In the genomic region with DNA sequence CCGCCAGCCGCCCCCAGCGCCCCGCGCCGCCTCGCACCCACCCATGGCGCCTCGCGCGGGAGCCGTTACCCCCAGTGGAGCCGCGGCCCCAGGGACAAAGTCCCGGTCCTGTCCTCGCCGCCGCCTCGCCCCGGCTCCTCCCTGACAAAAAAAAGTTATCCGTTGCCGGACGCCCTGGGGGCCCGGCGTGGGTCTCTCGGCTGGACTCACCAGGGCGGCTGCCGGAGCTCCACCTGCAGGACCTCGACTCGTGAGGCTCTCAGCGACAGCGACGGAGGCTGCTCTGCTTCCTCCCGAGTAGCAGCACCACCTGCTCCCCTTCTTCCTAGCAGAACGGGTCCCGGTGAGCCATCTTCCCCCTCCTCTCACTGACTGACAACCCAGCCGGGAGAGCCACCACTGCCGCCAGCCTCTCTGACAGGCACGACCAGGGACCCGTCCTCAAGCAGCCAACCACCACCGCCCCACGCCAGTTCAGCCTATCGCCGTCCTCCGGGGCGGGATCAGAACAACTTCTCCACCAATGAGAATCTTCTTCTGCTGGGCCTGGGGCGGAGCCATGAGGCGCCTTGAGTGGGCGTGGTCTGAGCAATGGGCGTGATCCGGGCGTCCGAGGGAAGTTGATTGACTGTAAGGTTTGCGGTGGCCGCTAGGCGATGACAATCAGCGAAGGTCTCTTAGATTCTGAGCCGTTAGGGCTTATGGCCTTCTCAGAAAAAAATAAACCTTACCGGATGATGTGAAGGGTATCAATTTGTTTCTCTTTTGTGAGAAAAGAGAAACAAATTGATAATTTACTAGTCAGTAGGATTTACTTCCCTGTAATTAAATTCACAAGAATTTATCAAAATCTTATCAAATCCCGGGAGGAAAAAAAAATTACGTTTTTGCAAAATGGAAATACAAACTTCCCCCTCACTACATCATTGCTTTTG, we compare ENCODE assay signal across 1 cellular context.
A peak's percentile ranks its signal among the peaks of the same experiment; 100 is the strongest.
TF ChIP-seq lines count a peak whose summit lies in the region.

A gene (minus strand): TSS at position 416 of the 935 bp plus-strand sequence. CDS start 23,019 bp downstream, outside the sequence.

TF ChIP-seq in K562, 482 proteins besides CTCF, POLR2A, EP300 and RAD21 (continued from another document and continues in another):
- TF ChIP-seq, protein P1, sequence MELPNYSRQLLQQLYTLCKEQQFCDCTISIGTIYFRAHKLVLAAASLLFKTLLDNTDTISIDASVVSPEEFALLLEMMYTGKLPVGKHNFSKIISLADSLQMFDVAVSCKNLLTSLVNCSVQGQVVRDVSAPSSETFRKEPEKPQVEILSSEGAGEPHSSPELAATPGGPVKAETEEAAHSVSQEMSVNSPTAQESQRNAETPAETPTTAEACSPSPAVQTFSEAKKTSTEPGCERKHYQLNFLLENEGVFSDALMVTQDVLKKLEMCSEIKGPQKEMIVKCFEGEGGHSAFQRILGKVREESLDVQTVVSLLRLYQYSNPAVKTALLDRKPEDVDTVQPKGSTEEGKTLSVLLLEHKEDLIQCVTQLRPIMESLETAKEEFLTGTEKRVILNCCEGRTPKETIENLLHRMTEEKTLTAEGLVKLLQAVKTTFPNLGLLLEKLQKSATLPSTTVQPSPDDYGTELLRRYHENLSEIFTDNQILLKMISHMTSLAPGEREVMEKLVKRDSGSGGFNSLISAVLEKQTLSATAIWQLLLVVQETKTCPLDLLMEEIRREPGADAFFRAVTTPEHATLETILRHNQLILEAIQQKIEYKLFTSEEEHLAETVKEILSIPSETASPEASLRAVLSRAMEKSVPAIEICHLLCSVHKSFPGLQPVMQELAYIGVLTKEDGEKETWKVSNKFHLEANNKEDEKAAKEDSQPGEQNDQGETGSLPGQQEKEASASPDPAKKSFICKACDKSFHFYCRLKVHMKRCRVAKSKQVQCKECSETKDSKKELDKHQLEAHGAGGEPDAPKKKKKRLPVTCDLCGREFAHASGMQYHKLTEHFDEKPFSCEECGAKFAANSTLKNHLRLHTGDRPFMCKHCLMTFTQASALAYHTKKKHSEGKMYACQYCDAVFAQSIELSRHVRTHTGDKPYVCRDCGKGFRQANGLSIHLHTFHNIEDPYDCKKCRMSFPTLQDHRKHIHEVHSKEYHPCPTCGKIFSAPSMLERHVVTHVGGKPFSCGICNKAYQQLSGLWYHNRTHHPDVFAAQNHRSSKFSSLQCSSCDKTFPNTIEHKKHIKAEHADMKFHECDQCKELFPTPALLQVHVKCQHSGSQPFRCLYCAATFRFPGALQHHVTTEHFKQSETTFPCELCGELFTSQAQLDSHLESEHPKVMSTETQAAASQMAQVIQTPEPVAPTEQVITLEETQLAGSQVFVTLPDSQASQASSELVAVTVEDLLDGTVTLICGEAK (IDR thresholded peaks at IDR 0.05): no peak
- TF ChIP-seq, protein P1 (CRISPR knock-in tag; IDR thresholded peaks at IDR 0.05): no peak
- TF ChIP-seq ZNF830 (CRISPR knock-in tag; IDR thresholded peaks at IDR 0.05) (no peak), SP1 (CRISPR knock-in tag; IDR thresholded peaks at IDR 0.05) (peak; percentile 97), ZNF707 (CRISPR knock-in tag; conservative IDR thresholded peaks at IDR 0.05) (no peak), JUN (IDR thresholded peaks at IDR 0.05; ENCODE audit: borderline replicate concordance, low read depth, low read length) (no peak), JUN (CRISPR knock-in tag; IDR thresholded peaks at IDR 0.05; ENCODE audit: borderline replicate concordance) (no peak), FOXA3 (CRISPR knock-in tag; conservative IDR thresholded peaks at IDR 0.05 in 1 of 2, IDR thresholded peaks at IDR 0.05 in 1 of 2) (0 out of 4 replicates have a peak, but pooled peaks of 1 of the 2 experiments have one; percentile 42), RBM14 (IDR thresholded peaks at IDR 0.05; ENCODE audit: borderline replicate concordance, insufficient read depth, low read depth, low read length) (no peak), ZNF174 (CRISPR knock-in tag; IDR thresholded peaks at IDR 0.05) (no peak), ETV5 (CRISPR knock-in tag; IDR thresholded peaks at IDR 0.05; ENCODE audit: low read depth) (no peak), TEAD2 (tag; IDR thresholded peaks at IDR 0.05) (no peak), TCF3 (CRISPR knock-in tag; IDR thresholded peaks at IDR 0.05) (no peak), PHB2 (IDR thresholded peaks at IDR 0.05; ENCODE audit: low read depth) (no peak), ZNF143 (CRISPR knock-in tag; IDR thresholded peaks at IDR 0.05) (no peak), MEF2A (IDR thresholded peaks at IDR 0.05; ENCODE audit: control insufficient read depth, low read depth, low read length) (no peak), GABPB2 (CRISPR knock-in tag; conservative IDR thresholded peaks at IDR 0.05) (no peak), TRIM24 (IDR thresholded peaks at IDR 0.05) (no peak), SUPT5H (IDR thresholded peaks at IDR 0.05) (peak; percentile 95), ZNF133 (CRISPR knock-in tag; IDR thresholded peaks at IDR 0.05) (no peak), MYBL2 (IDR thresholded peaks at IDR 0.05; ENCODE audit: low read depth) (peak; percentile 12; the same call in 1 of the 2 replicates), MYBL2 (CRISPR knock-in tag; IDR thresholded peaks at IDR 0.05; ENCODE audit: borderline replicate concordance) (no peak)
- TF ChIP-seq, protein P2, sequence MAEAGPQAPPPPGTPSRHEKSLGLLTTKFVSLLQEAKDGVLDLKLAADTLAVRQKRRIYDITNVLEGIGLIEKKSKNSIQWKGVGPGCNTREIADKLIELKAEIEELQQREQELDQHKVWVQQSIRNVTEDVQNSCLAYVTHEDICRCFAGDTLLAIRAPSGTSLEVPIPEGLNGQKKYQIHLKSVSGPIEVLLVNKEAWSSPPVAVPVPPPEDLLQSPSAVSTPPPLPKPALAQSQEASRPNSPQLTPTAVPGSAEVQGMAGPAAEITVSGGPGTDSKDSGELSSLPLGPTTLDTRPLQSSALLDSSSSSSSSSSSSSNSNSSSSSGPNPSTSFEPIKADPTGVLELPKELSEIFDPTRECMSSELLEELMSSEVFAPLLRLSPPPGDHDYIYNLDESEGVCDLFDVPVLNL (CRISPR knock-in tag; IDR thresholded peaks at IDR 0.05; ENCODE audit: low read depth): no peak
- TF ChIP-seq, protein P3, sequence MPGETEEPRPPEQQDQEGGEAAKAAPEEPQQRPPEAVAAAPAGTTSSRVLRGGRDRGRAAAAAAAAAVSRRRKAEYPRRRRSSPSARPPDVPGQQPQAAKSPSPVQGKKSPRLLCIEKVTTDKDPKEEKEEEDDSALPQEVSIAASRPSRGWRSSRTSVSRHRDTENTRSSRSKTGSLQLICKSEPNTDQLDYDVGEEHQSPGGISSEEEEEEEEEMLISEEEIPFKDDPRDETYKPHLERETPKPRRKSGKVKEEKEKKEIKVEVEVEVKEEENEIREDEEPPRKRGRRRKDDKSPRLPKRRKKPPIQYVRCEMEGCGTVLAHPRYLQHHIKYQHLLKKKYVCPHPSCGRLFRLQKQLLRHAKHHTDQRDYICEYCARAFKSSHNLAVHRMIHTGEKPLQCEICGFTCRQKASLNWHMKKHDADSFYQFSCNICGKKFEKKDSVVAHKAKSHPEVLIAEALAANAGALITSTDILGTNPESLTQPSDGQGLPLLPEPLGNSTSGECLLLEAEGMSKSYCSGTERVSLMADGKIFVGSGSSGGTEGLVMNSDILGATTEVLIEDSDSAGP (CRISPR knock-in tag; IDR thresholded peaks at IDR 0.05): no peak
- TF ChIP-seq, protein P4, sequence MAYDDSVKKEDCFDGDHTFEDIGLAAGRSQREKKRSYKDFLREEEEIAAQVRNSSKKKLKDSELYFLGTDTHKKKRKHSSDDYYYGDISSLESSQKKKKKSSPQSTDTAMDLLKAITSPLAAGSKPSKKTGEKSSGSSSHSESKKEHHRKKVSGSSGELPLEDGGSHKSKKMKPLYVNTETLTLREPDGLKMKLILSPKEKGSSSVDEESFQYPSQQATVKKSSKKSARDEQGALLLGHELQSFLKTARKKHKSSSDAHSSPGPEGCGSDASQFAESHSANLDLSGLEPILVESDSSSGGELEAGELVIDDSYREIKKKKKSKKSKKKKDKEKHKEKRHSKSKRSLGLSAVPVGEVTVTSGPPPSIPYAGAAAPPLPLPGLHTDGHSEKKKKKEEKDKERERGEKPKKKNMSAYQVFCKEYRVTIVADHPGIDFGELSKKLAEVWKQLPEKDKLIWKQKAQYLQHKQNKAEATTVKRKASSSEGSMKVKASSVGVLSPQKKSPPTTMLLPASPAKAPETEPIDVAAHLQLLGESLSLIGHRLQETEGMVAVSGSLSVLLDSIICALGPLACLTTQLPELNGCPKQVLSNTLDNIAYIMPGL (CRISPR knock-in tag; IDR thresholded peaks at IDR 0.05): no peak
- TF ChIP-seq, protein P5, sequence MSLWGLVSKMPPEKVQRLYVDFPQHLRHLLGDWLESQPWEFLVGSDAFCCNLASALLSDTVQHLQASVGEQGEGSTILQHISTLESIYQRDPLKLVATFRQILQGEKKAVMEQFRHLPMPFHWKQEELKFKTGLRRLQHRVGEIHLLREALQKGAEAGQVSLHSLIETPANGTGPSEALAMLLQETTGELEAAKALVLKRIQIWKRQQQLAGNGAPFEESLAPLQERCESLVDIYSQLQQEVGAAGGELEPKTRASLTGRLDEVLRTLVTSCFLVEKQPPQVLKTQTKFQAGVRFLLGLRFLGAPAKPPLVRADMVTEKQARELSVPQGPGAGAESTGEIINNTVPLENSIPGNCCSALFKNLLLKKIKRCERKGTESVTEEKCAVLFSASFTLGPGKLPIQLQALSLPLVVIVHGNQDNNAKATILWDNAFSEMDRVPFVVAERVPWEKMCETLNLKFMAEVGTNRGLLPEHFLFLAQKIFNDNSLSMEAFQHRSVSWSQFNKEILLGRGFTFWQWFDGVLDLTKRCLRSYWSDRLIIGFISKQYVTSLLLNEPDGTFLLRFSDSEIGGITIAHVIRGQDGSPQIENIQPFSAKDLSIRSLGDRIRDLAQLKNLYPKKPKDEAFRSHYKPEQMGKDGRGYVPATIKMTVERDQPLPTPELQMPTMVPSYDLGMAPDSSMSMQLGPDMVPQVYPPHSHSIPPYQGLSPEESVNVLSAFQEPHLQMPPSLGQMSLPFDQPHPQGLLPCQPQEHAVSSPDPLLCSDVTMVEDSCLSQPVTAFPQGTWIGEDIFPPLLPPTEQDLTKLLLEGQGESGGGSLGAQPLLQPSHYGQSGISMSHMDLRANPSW (CRISPR knock-in tag; IDR thresholded peaks at IDR 0.05): no peak
- TF ChIP-seq, protein P6, sequence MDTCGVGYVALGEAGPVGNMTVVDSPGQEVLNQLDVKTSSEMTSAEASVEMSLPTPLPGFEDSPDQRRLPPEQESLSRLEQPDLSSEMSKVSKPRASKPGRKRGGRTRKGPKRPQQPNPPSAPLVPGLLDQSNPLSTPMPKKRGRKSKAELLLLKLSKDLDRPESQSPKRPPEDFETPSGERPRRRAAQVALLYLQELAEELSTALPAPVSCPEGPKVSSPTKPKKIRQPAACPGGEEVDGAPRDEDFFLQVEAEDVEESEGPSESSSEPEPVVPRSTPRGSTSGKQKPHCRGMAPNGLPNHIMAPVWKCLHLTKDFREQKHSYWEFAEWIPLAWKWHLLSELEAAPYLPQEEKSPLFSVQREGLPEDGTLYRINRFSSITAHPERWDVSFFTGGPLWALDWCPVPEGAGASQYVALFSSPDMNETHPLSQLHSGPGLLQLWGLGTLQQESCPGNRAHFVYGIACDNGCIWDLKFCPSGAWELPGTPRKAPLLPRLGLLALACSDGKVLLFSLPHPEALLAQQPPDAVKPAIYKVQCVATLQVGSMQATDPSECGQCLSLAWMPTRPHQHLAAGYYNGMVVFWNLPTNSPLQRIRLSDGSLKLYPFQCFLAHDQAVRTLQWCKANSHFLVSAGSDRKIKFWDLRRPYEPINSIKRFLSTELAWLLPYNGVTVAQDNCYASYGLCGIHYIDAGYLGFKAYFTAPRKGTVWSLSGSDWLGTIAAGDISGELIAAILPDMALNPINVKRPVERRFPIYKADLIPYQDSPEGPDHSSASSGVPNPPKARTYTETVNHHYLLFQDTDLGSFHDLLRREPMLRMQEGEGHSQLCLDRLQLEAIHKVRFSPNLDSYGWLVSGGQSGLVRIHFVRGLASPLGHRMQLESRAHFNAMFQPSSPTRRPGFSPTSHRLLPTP (IDR thresholded peaks at IDR 0.05; ENCODE audit: borderline replicate concordance, extremely low read depth, insufficient read length): no peak
- TF ChIP-seq, protein P7, sequence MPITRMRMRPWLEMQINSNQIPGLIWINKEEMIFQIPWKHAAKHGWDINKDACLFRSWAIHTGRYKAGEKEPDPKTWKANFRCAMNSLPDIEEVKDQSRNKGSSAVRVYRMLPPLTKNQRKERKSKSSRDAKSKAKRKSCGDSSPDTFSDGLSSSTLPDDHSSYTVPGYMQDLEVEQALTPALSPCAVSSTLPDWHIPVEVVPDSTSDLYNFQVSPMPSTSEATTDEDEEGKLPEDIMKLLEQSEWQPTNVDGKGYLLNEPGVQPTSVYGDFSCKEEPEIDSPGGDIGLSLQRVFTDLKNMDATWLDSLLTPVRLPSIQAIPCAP (CRISPR knock-in tag; IDR thresholded peaks at IDR 0.05; ENCODE audit: borderline replicate concordance): no peak
- TF ChIP-seq, protein P8, sequence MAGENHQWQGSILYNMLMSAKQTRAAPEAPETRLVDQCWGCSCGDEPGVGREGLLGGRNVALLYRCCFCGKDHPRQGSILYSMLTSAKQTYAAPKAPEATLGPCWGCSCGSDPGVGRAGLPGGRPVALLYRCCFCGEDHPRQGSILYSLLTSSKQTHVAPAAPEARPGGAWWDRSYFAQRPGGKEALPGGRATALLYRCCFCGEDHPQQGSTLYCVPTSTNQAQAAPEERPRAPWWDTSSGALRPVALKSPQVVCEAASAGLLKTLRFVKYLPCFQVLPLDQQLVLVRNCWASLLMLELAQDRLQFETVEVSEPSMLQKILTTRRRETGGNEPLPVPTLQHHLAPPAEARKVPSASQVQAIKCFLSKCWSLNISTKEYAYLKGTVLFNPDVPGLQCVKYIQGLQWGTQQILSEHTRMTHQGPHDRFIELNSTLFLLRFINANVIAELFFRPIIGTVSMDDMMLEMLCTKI (IDR thresholded peaks at IDR 0.05; ENCODE audit: partially characterized antibody): no peak
- TF ChIP-seq, protein P9, sequence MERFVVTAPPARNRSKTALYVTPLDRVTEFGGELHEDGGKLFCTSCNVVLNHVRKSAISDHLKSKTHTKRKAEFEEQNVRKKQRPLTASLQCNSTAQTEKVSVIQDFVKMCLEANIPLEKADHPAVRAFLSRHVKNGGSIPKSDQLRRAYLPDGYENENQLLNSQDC (CRISPR knock-in tag; IDR thresholded peaks at IDR 0.05): no peak
